Comparison of ENCODE assay signal across 10 cellular contexts in the genomic region with DNA sequence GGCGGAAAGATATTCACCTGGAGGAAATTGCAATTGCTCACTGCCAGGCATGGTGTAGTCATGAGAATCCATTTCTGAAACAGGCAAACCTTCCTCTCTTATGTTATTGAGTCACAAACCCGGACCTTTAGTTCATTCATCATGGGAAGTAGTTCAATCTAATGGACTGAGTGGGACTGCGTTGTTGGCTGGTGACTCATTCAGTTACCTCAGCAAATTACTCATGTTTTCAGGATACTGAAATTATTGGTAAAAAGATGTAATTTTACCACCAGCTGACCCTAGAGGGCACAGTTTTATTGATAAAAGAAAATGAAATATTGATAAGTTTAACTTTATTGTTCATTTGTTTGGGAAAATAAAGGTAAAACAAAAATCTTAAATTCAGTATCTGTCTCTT.
DNase-seq lines count a peak whose midpoint lies in the region; ATAC-seq, FAIRE-seq and TF ChIP-seq lines count a peak whose summit lies in the region.
"Had no signal": no experiment of that assay in that cellular context is flagged by ENCODE, and none has a peak within 500 bp of the region (broad histone marks: within the 10 kb centered on the region; RNA-seq: fewer than 3 reads in every experiment).

No MANE protein-coding gene starts in this region.

- no peaks in the 10 kb centered on the region for H3K36me3 ChIP-seq in GM12878 (ENCODE audit: control insufficient read depth in 2 of 2, insufficient read depth in 2 of 2, low read length in 1 of 2)
- H3K36me3 ChIP-seq: BLaER1 treated with 17β-estradiol and CSF1 and Interleukin-3, amounts not matched to agents 10 nM and 100 nM had no signal

- H3K27me3 ChIP-seq in GM12878 (replicated peaks in 1 of 2; ENCODE audit: control insufficient read depth in 2 of 2, insufficient read depth in 2 of 2, low read length in 1 of 2) = no peaks in the 10 kb centered on the region
- H3K27me3 ChIP-seq: BLaER1 treated with 17β-estradiol and CSF1 and Interleukin-3, amounts not matched to agents 10 nM and 100 nM had no signal

- no peak for TF ChIP-seq POLR2A in GM12878 (IDR thresholded peaks at IDR 0.05; ENCODE audit: low read depth, low read length)

- TF ChIP-seq EP300 in GM12878 (IDR thresholded peaks at IDR 0.05; ENCODE audit: borderline replicate concordance in 1 of 2, control insufficient read depth in 1 of 2, low read depth in 2 of 2, low read length in 2 of 2) = peak; percentile 32 to 38; a peak in 1 of 4 replicates

- DNase-seq in activated T-cell treated with anti-CD3 and anti-CD28 coated beads, Interleukin-2, amount 50 U/mL, for 4 hours = no peak
- no peak for DNase-seq in activated T-cell treated with anti-CD3 and anti-CD28 coated beads, Interleukin-2, amount 50 U/mL, for 1 hour
- DNase-seq in GM12878 (ENCODE audit: low read depth, low spot score) (peak; percentile 13), nephron progenitor cell (no peak), NCI-H2029 treated with DMSO at 0.1 percent for 48 hours (lab: John Stamatoyannopoulos, UW) (no peak), activated gamma-delta T cell treated with Interleukin-2 at 50 U/mL for 16 hours (no peak)
- DNase-seq in stimulated activated naive B cell treated with anti-CD40 and anti-IgM and Interleukin-4, amounts not matched to agents 10 μg/mL and 1 μg/mL and 100 μg/mL, for 72 hours = no peak
- DNase-seq: NCI-H82 had no signal

- RAD21 ChIA-PET in GM12878 (lab: Charles Lee; ENCODE audit: unreplicated experiment) = no interaction called here

- no peaks in the 10 kb centered on the region for H3K4me1 Mint-ChIP-seq in activated T-cell treated with anti-CD3 and anti-CD28 coated beads, Interleukin-2, amount 50 U/mL, for 4 hours (ENCODE audit: low read depth)
- no peaks in the 10 kb centered on the region for H3K4me1 Mint-ChIP-seq in stimulated activated naive B cell treated with anti-CD40 and anti-IgM and Interleukin-4, amounts not matched to agents 10 μg/mL and 1 μg/mL and 100 μg/mL, for 72 hours
- peaks cover 8% of the 10 kb centered on the region for H3K4me1 Mint-ChIP-seq in nephron progenitor cell

- no peak overlapping the region for H2AFZ ChIP-seq in GM12878 (ENCODE audit: control insufficient read depth, low read depth, low read length)

- intact Hi-C loops in GM12878 (cut with micrococcal nuclease; ENCODE audit: unreplicated experiment) = loop anchor here (10.0 kb wide), 1 partner anchor 426 kb away; no protein-coding TSS in a partner anchor

- H3K9me3 Mint-ChIP-seq in activated T-cell treated with anti-CD3 and anti-CD28 coated beads, Interleukin-2, amount 50 U/mL, for 4 hours = peaks cover 20% of the 10 kb centered on the region
- H3K9me3 Mint-ChIP-seq in stimulated activated naive B cell treated with anti-CD40 and anti-IgM and Interleukin-4, amounts not matched to agents 10 μg/mL and 1 μg/mL and 100 μg/mL, for 72 hours = peaks cover 7 to 8% of the 10 kb centered on the region in 2 donors
- no peaks in the 10 kb centered on the region for H3K9me3 Mint-ChIP-seq in nephron progenitor cell

- no peak overlapping the region for H3K4me3 Mint-ChIP-seq in activated T-cell treated with anti-CD3 and anti-CD28 coated beads, Interleukin-2, amount 50 U/mL, for 4 hours
- no peak overlapping the region for H3K4me3 Mint-ChIP-seq in stimulated activated naive B cell treated with anti-CD40 and anti-IgM and Interleukin-4, amounts not matched to agents 10 μg/mL and 1 μg/mL and 100 μg/mL, for 72 hours
- no peak overlapping the region for H3K4me3 Mint-ChIP-seq in nephron progenitor cell

- peak in 1 of 3 experiments; percentile 8; a peak in 1 of 6 replicates for TF ChIP-seq CTCF in GM12878 (IDR thresholded peaks at IDR 0.05 in 2 of 3, conservative IDR thresholded peaks at IDR 0.05 in 1 of 3; ENCODE audit: control insufficient read depth in 2 of 3, extremely low read depth in 1 of 3, insufficient read depth in 1 of 3, low read depth in 3 of 3, low read length in 3 of 3)
- TF ChIP-seq CTCF in nephron progenitor cell (IDR thresholded peaks at IDR 0.05) = no peak

- in situ Hi-C loops in GM12878 (cut with MboI) = no loop called here

- peak; percentile 27 to 70 for ATAC-seq in activated T-cell treated with anti-CD3 and anti-CD28 coated beads, Interleukin-2, amount 50 U/mL, for 4 hours
- ATAC-seq in HG03159 (IDR thresholded peaks at IDR 0.05; ENCODE audit: unreplicated experiment) (peak; percentile 85), GM12878 (peak; percentile 86)
- peak; percentile 31 to 45 for ATAC-seq in stimulated activated naive B cell treated with anti-CD40 and anti-IgM and Interleukin-4, amounts not matched to agents 10 μg/mL and 1 μg/mL and 100 μg/mL, for 72 hours (replicated peaks)

- no peak for FAIRE-seq in GM12878 (lab: Jason Lieb, UNC)

- H3K9me3 ChIP-seq in GM12878 (replicated peaks; ENCODE audit: control insufficient read depth, insufficient read depth, low read length) = no peaks in the 10 kb centered on the region
- H3K9me3 ChIP-seq: BLaER1 treated with 17β-estradiol and CSF1 and Interleukin-3, amounts not matched to agents 10 nM and 100 nM had no signal

- no peak overlapping the region for H3K9ac ChIP-seq in GM12878 (ENCODE audit: control insufficient read depth, insufficient read depth, low read length)
- H3K9ac ChIP-seq: BLaER1 treated with 17β-estradiol and CSF1 and Interleukin-3, amounts not matched to agents 10 nM and 100 nM had no signal

- H3K4me3 ChIP-seq in GM12878 = no peak overlapping the region
- H3K4me3 ChIP-seq: BLaER1 treated with 17β-estradiol and CSF1 and Interleukin-3, amounts not matched to agents 10 nM and 100 nM had no signal

- H3K4me1 ChIP-seq in GM12878 (ENCODE audit: control insufficient read depth, insufficient read depth, low read length) = no peaks in the 10 kb centered on the region
- H3K4me1 ChIP-seq: BLaER1 treated with 17β-estradiol and CSF1 and Interleukin-3, amounts not matched to agents 10 nM and 100 nM had no signal

- no peaks in the 10 kb centered on the region for H3K79me2 ChIP-seq in GM12878 (ENCODE audit: control insufficient read depth, insufficient read depth, low read length)

- SMC1A ChIA-PET in GM12878 (lab: Charles Lee; ENCODE audit: uncharacterized antibody, unreplicated experiment) = interaction anchor here (0.8 to 1.6 kb wide), 2 partner anchors 15 to 155 kb away, joined by 3 to 5 read pairs; no protein-coding TSS in a partner anchor

- no peak overlapping the region for H3K27ac Mint-ChIP-seq in stimulated activated naive B cell treated with anti-CD40 and anti-IgM and Interleukin-4, amounts not matched to agents 10 μg/mL and 1 μg/mL and 100 μg/mL, for 72 hours
- no peak overlapping the region for H3K27ac Mint-ChIP-seq in nephron progenitor cell

- POLR2A ChIA-PET in GM12878 (lab: Charles Lee) = no interaction called here

- peak; percentile 1; the same call in 1 of the 2 replicates for TF ChIP-seq RAD21 in GM12878 (IDR thresholded peaks at IDR 0.05; ENCODE audit: insufficient read depth, low read depth, low read length)

- BruUV-seq in GM12878 (replicated peaks; lab: Mats Ljungman, UMichigan) = no TSS peak

- WGBS in GM12878 (ENCODE audit: insufficient coverage, insufficient replicate concordance, low lambda C conversion rate, missing lambda C conversion rate) = 23% methylated on average over 3 of the region's 3 CpGs

- H3K4me2 ChIP-seq in GM12878 (ENCODE audit: control insufficient read depth, insufficient read depth) = no peak overlapping the region
- H3K4me2 ChIP-seq: BLaER1 treated with 17β-estradiol and CSF1 and Interleukin-3, amounts not matched to agents 10 nM and 100 nM had no signal

- CTCF ChIA-PET in GM12878 (lab: Yijun Ruan, JAX) = interaction anchor here (1.3 kb wide), 1 partner anchor 1653 kb away, joined by 3 read pairs; no protein-coding TSS in a partner anchor

- H4K20me1 ChIP-seq in GM12878 (ENCODE audit: control insufficient read depth, insufficient read depth) = no peaks in the 10 kb centered on the region
- H4K20me1 ChIP-seq: BLaER1 treated with 17β-estradiol and CSF1 and Interleukin-3, amounts not matched to agents 10 nM and 100 nM had no signal

- H3K27me3 Mint-ChIP-seq in activated T-cell treated with anti-CD3 and anti-CD28 coated beads, Interleukin-2, amount 50 U/mL, for 4 hours (ENCODE audit: low read depth) = no peaks in the 10 kb centered on the region
- no peaks in the 10 kb centered on the region for H3K27me3 Mint-ChIP-seq in stimulated activated naive B cell treated with anti-CD40 and anti-IgM and Interleukin-4, amounts not matched to agents 10 μg/mL and 1 μg/mL and 100 μg/mL, for 72 hours
- no peaks in the 10 kb centered on the region for H3K27me3 Mint-ChIP-seq in nephron progenitor cell (ENCODE audit: low read depth, poor library complexity)

- H3K27ac ChIP-seq in GM12878 (ENCODE audit: control insufficient read depth, insufficient read depth) = no peak overlapping the region
- H3K27ac ChIP-seq: BLaER1 treated with 17β-estradiol and CSF1 and Interleukin-3, amounts not matched to agents 10 nM and 100 nM had no signal

- no peaks in the 10 kb centered on the region for H3K36me3 Mint-ChIP-seq in activated T-cell treated with anti-CD3 and anti-CD28 coated beads, Interleukin-2, amount 50 U/mL, for 4 hours (ENCODE audit: insufficient read depth)
- no peaks in the 10 kb centered on the region for H3K36me3 Mint-ChIP-seq in stimulated activated naive B cell treated with anti-CD40 and anti-IgM and Interleukin-4, amounts not matched to agents 10 μg/mL and 1 μg/mL and 100 μg/mL, for 72 hours
- H3K36me3 Mint-ChIP-seq in nephron progenitor cell (ENCODE audit: low read depth) = no peaks in the 10 kb centered on the region

TF ChIP-seq in GM12878, 131 proteins besides CTCF, POLR2A, EP300 and RAD21 (continues in another document):
- TF ChIP-seq MTA2 (IDR thresholded peaks at IDR 0.05; ENCODE audit: low read depth) (peak; percentile 54), NFIC (IDR thresholded peaks at IDR 0.05; ENCODE audit: low read depth, low read length) (no peak), SIN3A (IDR thresholded peaks at IDR 0.05; ENCODE audit: low read depth, low read length) (no peak), BMI1 (IDR thresholded peaks at IDR 0.05; ENCODE audit: borderline replicate concordance) (no peak), ZNF24 (IDR thresholded peaks at IDR 0.05) (no peak), YBX1 (IDR thresholded peaks at IDR 0.05) (no peak), RUNX3 (IDR thresholded peaks at IDR 0.05; ENCODE audit: low read length) (peak; percentile 27; the same call in 1 of the 2 replicates), EZH2 (IDR thresholded peaks at IDR 0.05; ENCODE audit: borderline replicate concordance, control insufficient read depth, low read depth, low read length) (no peak)
